8 cellular contexts compared by ENCODE assay signal in the genomic region with DNA sequence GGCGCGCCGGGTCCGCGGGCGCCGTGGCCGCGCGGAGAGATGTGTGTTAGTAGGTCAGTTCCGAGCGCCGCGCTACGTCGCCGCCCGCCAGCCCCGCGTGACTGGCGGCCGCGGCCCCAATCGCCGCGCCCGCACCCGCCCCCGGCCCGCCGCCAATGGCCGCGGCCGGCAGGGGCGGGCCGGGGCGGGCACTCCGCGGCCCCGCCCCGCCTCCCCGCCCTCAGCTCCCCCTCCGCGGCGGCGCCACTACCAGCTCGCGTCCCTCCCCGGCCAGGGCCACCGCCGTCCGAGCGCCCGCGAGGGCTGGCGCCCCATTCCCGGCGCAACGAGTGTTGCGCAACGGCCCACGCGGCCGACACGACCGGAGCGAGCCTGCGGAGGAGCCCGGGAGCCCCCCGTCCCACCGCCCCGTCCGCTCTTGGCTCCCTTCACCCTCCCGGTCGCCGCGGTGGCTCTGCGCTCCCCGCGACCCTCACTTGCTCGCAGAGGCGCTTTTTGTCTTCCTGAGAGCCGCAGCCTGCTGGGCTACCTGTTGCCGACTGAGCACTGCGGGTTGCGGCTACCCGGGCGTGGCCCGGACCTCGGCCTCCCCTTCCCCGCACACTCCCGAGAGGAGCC. TPM values are rescaled to one million over a fixed set of nuclear protein-coding genes. Genes with fewer than 3 reads are reported as not detected.
DNase-seq lines count a peak whose midpoint lies in the region; ATAC-seq, FAIRE-seq and TF ChIP-seq lines count a peak whose summit lies in the region.

A gene with protein sequence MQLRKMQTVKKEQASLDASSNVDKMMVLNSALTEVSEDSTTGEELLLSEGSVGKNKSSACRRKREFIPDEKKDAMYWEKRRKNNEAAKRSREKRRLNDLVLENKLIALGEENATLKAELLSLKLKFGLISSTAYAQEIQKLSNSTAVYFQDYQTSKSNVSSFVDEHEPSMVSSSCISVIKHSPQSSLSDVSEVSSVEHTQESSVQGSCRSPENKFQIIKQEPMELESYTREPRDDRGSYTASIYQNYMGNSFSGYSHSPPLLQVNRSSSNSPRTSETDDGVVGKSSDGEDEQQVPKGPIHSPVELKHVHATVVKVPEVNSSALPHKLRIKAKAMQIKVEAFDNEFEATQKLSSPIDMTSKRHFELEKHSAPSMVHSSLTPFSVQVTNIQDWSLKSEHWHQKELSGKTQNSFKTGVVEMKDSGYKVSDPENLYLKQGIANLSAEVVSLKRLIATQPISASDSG (minus strand): TSS at position 48 of the 618 bp plus-strand sequence. CDS start 13,098 bp downstream, outside the sequence.

- H3K4me1 ChIP-seq in iPS-20b (ENCODE audit: insufficient read depth, low read length) (peaks cover 15% of the 10 kb centered on the region), skeletal muscle tissue (ENCODE audit: control insufficient read depth in 3 of 3, insufficient read depth in 3 of 3, low read length in 3 of 3) (peaks cover 22 to 23% (median 23%) of the 10 kb centered on the region in 3 donors)

- H3K27ac ChIP-seq in VCaP (peak within 1 kb of the TSS; percentile 91), iPS-20b (ENCODE audit: low read length) (no peak within 1 kb of the TSS), skeletal muscle tissue (ENCODE audit: low read depth, low read length) (peak within 1 kb of the TSS; percentile 99)

- no peak for FAIRE-seq in GM18507 (lab: Jason Lieb, UNC)

- no peaks in the 10 kb centered on the region for H3K36me3 ChIP-seq in iPS-20b (ENCODE audit: insufficient read depth, low read depth, low read length)
- H3K36me3 ChIP-seq in skeletal muscle tissue (ENCODE audit: control insufficient read depth in 3 of 3, insufficient read depth in 3 of 3, low read length in 3 of 3), result no peaks in the 10 kb centered on the region

- H3K9ac ChIP-seq in iPS-20b (ENCODE audit: low read depth, low read length), result peak within 1 kb of the TSS; percentile 54; the same call in 1 of the 2 replicates
- H3K9ac ChIP-seq in skeletal muscle tissue (ENCODE audit: low read depth in 1 of 3, low read length in 3 of 3), result peak within 1 kb of the TSS; percentile 93 to 98 (median 97)

- in situ Hi-C loops in T47D (cut with HindIII; ENCODE audit: low pct_unique_long_range_greater_than_20kb, low sequenced_read_pairs), result no loop called here

- TF ChIP-seq CTCF in VCaP (conservative IDR thresholded peaks at IDR 0.05), result no peak

- H3K9me3 ChIP-seq in iPS-20b (ENCODE audit: insufficient read depth, low read depth, low read length) (no peaks in the 10 kb centered on the region), skeletal muscle tissue (ENCODE audit: control insufficient read depth in 3 of 3, low read length in 3 of 3) (no peaks in the 10 kb centered on the region)

- H3K27me3 ChIP-seq in iPS-20b (ENCODE audit: insufficient read depth, low read length) (peaks cover 66% of the 10 kb centered on the region), skeletal muscle tissue (ENCODE audit: control insufficient read depth in 3 of 3, insufficient read depth in 3 of 3, low read length in 3 of 3) (no peaks in the 10 kb centered on the region)

- H3K4me3 ChIP-seq in iPS-20b (ENCODE audit: low read length) (peak within 1 kb of the TSS; percentile 72), skeletal muscle tissue (ENCODE audit: low read length in 3 of 3) (peak within 1 kb of the TSS; percentile 81 to 94 (median 88))

- peak; percentile 87 for ATAC-seq in HG02885 (IDR thresholded peaks at IDR 0.05; ENCODE audit: poor library complexity, unreplicated experiment)

- DNase-seq in GM18507 (ENCODE audit: extremely low spot score, insufficient read length, low read depth) (peak; percentile 74), NCI-H2107 (lab: John Stamatoyannopoulos, UW) (peak; percentile 54), T47D (ENCODE audit: low read depth in 1 of 2, low spot score in 1 of 2) (peak; percentile 91 to 92), SKM-1 (lab: John Stamatoyannopoulos, UW; ENCODE audit: unreplicated experiment) (no peak)

RNA-seq across cellular contexts. Expression of the gene that starts here (rescaled TPM):
- 15.1 TPM for total RNA-seq in skeletal muscle tissue
